8 cellular contexts compared by ENCODE assay signal in genomic region chr5:172453206-172453985, GRCh38. TPM values are rescaled to one million over a fixed set of nuclear protein-coding genes. Genes with fewer than 3 reads are reported as not detected.
DNase-seq lines count a peak whose midpoint lies in the region; ATAC-seq, FAIRE-seq and TF ChIP-seq lines count a peak whose summit lies in the region.

No MANE protein-coding gene starts in this region.

- peak; percentile 62 to 76 for TF ChIP-seq CTCF in endothelial cell of umbilical vein (IDR thresholded peaks at IDR 0.05; ENCODE audit: extremely low read depth in 1 of 2, insufficient read depth in 1 of 2, low read depth in 1 of 2, low read length in 2 of 2)

- H3K27ac ChIP-seq in SJCRH30 (peak overlapping the region; percentile 16; the same call in 1 of the 2 replicates), endothelial cell of umbilical vein (ENCODE audit: insufficient read depth, low read depth, low read length) (peak overlapping the region; percentile 63), mucosa of rectum (ENCODE audit: low read depth in 2 of 2, low read length in 2 of 2) (peak overlapping the region; percentile 78 to 82)

- no peaks in the 10 kb centered on the region for H3K9me1 ChIP-seq in endothelial cell of umbilical vein (replicated peaks; ENCODE audit: control insufficient read depth, extremely low read depth, insufficient read depth, low read length)

- peaks cover 49% of the 10 kb centered on the region for H3K79me2 ChIP-seq in endothelial cell of umbilical vein (ENCODE audit: control insufficient read depth, insufficient read depth, low read length)

- no peaks in the 10 kb centered on the region for H3K9me3 Mint-ChIP-seq in T-helper 1 cell treated with Interleukin-12 subunit alpha and Interleukin-12 subunit beta and Interleukin-4 antibody, amounts not matched to agents 30 μg/mL and 1 μg/mL, for 36 hours

- H3K4me1 Mint-ChIP-seq in T-helper 1 cell treated with Interleukin-12 subunit alpha and Interleukin-12 subunit beta and Interleukin-4 antibody, amounts not matched to agents 30 μg/mL and 1 μg/mL, for 36 hours (ENCODE audit: low read depth): peaks cover 4% of the 10 kb centered on the region

- peak overlapping the region; percentile 49 for H3K4me3 Mint-ChIP-seq in T-helper 1 cell treated with Interleukin-12 subunit alpha and Interleukin-12 subunit beta and Interleukin-4 antibody, amounts not matched to agents 30 μg/mL and 1 μg/mL, for 36 hours

- peak overlapping the region; percentile 60 for H2AFZ ChIP-seq in endothelial cell of umbilical vein (ENCODE audit: low read depth, low read length)

- no peak for TF ChIP-seq POLR2A in endothelial cell of umbilical vein (IDR thresholded peaks at IDR 0.05; ENCODE audit: low read depth, low read length)

- H3K27me3 ChIP-seq in SJCRH30 (no peaks in the 10 kb centered on the region), endothelial cell of umbilical vein (ENCODE audit: control insufficient read depth in 2 of 2, insufficient read depth in 2 of 2, low read length in 2 of 2) (no peaks in the 10 kb centered on the region), mucosa of rectum (ENCODE audit: control insufficient read depth in 2 of 2, insufficient read depth in 2 of 2, low read length in 2 of 2) (peaks cover 0 to 3% of the 10 kb centered on the region in 2 donors)

- H3K36me3 Mint-ChIP-seq in T-helper 1 cell treated with Interleukin-12 subunit alpha and Interleukin-12 subunit beta and Interleukin-4 antibody, amounts not matched to agents 30 μg/mL and 1 μg/mL, for 36 hours (ENCODE audit: low read depth): no peaks in the 10 kb centered on the region

- CTCF ChIA-PET in endothelial cell of umbilical vein (lab: Charles Lee): interaction anchor here (0.8 to 3.7 kb wide), 12 partner anchors 8 to 247 kb away, joined by 3 to 31 read pairs (median 10); no protein-coding TSS in a partner anchor

- intact Hi-C loops in endothelial cell of umbilical vein (cut with micrococcal nuclease): loop anchor here (1.0 to 5.0 kb wide), 6 partner anchors 16 to 603 kb away; partner anchors contain the start of genes CREBRF, STK10 and UBTD2

- peaks cover 10% of the 10 kb centered on the region for H3K4me1 ChIP-seq in SJCRH30
- peaks cover 36% of the 10 kb centered on the region for H3K4me1 ChIP-seq in endothelial cell of umbilical vein (ENCODE audit: control insufficient read depth, extremely low read depth, insufficient read depth, low read length)
- peaks cover 12 to 13% of the 10 kb centered on the region in 2 donors for H3K4me1 ChIP-seq in mucosa of rectum (ENCODE audit: control insufficient read depth in 2 of 2, insufficient read depth in 2 of 2, low read length in 2 of 2)

- no peak overlapping the region for H3K27ac Mint-ChIP-seq in T-helper 1 cell treated with Interleukin-12 subunit alpha and Interleukin-12 subunit beta and Interleukin-4 antibody, amounts not matched to agents 30 μg/mL and 1 μg/mL, for 36 hours

- DNase-seq in T-helper 1 cell (no peak), SJCRH30 (peak; percentile 66 to 77), endothelial cell of umbilical vein (ENCODE audit: low read depth, low spot score) (peak; percentile 36)

- POLR2A ChIA-PET in endothelial cell of umbilical vein (lab: Charles Lee): interaction anchor here (1.4 kb wide), 1 partner anchor 98 kb away, joined by 3 read pairs; no protein-coding TSS in a partner anchor

- H3K4me2 ChIP-seq in endothelial cell of umbilical vein (ENCODE audit: insufficient read depth, low read length): peak overlapping the region; percentile 98

- H3K9ac ChIP-seq in endothelial cell of umbilical vein (replicated peaks; ENCODE audit: extremely low read depth, insufficient read depth, low read length) (peak overlapping the region; percentile 83), mucosa of rectum (ENCODE audit: low read depth in 1 of 2, low read length in 2 of 2) (peak overlapping the region; percentile 74 to 85)

- BruUV-seq in endothelial cell of umbilical vein (replicated peaks; lab: Mats Ljungman, UMichigan): TSS peak; percentile 73

- ATAC-seq in HG03571 (IDR thresholded peaks at IDR 0.05; ENCODE audit: unreplicated experiment) (no peak), HG02981 (IDR thresholded peaks at IDR 0.05; ENCODE audit: unreplicated experiment) (no peak), HG02885 (IDR thresholded peaks at IDR 0.05; ENCODE audit: poor library complexity, unreplicated experiment) (no peak)

- peaks cover 3% of the 10 kb centered on the region for H4K20me1 ChIP-seq in endothelial cell of umbilical vein (replicated peaks; ENCODE audit: control insufficient read depth, extremely low read depth, insufficient read depth, low read length)

- peak overlapping the region; percentile 91 for H3K4me3 ChIP-seq in SJCRH30
- peak overlapping the region; percentile 92 to 98 (median 95) for H3K4me3 ChIP-seq in endothelial cell of umbilical vein (replicated peaks in 1 of 3; ENCODE audit: insufficient read depth in 1 of 3, low read depth in 1 of 3, low read length in 3 of 3)
- H3K4me3 ChIP-seq in mucosa of rectum (ENCODE audit: low read length in 2 of 2): peak overlapping the region; percentile 79 to 81

- dilution Hi-C loops in endothelial cell of umbilical vein (cut with MboI; ENCODE audit: extremely low pct_ligation_motif_present, low sequenced_read_pairs): no loop called here

- peaks cover 60% of the 10 kb centered on the region for H3K27me3 Mint-ChIP-seq in T-helper 1 cell treated with Interleukin-12 subunit alpha and Interleukin-12 subunit beta and Interleukin-4 antibody, amounts not matched to agents 30 μg/mL and 1 μg/mL, for 36 hours (ENCODE audit: low read depth)

- FAIRE-seq in endothelial cell of umbilical vein (lab: Jason Lieb, UNC): peak; percentile 12

- H3K9me3 ChIP-seq in SJCRH30 (replicated peaks) (no peaks in the 10 kb centered on the region), endothelial cell of umbilical vein (replicated peaks; ENCODE audit: control insufficient read depth, insufficient read depth, low read length) (no peaks in the 10 kb centered on the region), mucosa of rectum (ENCODE audit: control insufficient read depth in 2 of 2, low read length in 2 of 2) (no peaks in the 10 kb centered on the region)

- H3K36me3 ChIP-seq in SJCRH30 (no peaks in the 10 kb centered on the region), endothelial cell of umbilical vein (ENCODE audit: control insufficient read depth in 2 of 2, extremely low read depth in 1 of 2, insufficient read depth in 2 of 2, low read length in 2 of 2) (peaks cover 0 to 2% of the 10 kb centered on the region in 2 experiments), mucosa of rectum (ENCODE audit: control insufficient read depth in 2 of 2, insufficient read depth in 2 of 2, low read length in 2 of 2) (no peaks in the 10 kb centered on the region)

TF ChIP-seq in endothelial cell of umbilical vein, 7 proteins besides CTCF, POLR2A, EP300 and RAD21:
- TF ChIP-seq GATA2 (IDR thresholded peaks at IDR 0.05; ENCODE audit: insufficient read depth, insufficient read length, low read depth, low read length): no peak
- no peak for TF ChIP-seq POLR2AphosphoS5 (IDR thresholded peaks at IDR 0.05; ENCODE audit: insufficient read depth, low read depth, low read length)
- no peak for TF ChIP-seq EZH2 (IDR thresholded peaks at IDR 0.05; ENCODE audit: borderline replicate concordance, low read depth, low read length, severe bottlenecking)
- TF ChIP-seq JUN (IDR thresholded peaks at IDR 0.05; ENCODE audit: borderline replicate concordance, insufficient read depth, insufficient read length, low read depth): no peak
- TF ChIP-seq MAX (IDR thresholded peaks at IDR 0.05; ENCODE audit: insufficient read depth, insufficient read length): no peak
- TF ChIP-seq MYC (IDR thresholded peaks at IDR 0.05; ENCODE audit: low read depth, low read length): no peak
- no peak for TF ChIP-seq FOS (IDR thresholded peaks at IDR 0.05; ENCODE audit: borderline replicate concordance, insufficient read depth, low read length)

RNA-seq across cellular contexts. Expression of gene SH3PXD2B, which starts 0.9 kb away (rescaled TPM):
- total RNA-seq in SJCRH30 (2014; rRNA removed; shearing (Covaris generic)): 16.4 and 16.9 TPM in 2 replicates
- total RNA-seq in endothelial cell of umbilical vein: 66.3 and 71.8 TPM in 2 replicates
- polyA plus RNA-seq in endothelial cell of umbilical vein: 23.5 and 24.7 TPM in 2 replicates
- polyA plus RNA-seq in endothelial cell of umbilical vein (2011; cell fraction: cytosol; rRNA removed): 24.4 and 25.9 TPM in 2 replicates
- polyA plus RNA-seq in endothelial cell of umbilical vein (2011; cell fraction: nucleus; rRNA removed): 33.5 and 36.3 TPM in 2 replicates
- 39.6 and 47.8 TPM in 2 replicates for polyA plus RNA-seq in endothelial cell of umbilical vein (2012)
- 49.9 and 53.1 TPM in 2 replicates for polyA minus RNA-seq in endothelial cell of umbilical vein
- polyA minus RNA-seq in endothelial cell of umbilical vein (2011; cell fraction: cytosol; rRNA and poly(A)+ RNA removed): 4.3 TPM
- 22.0 and 24.7 TPM in 2 replicates for polyA minus RNA-seq in endothelial cell of umbilical vein (2011; cell fraction: nucleus; rRNA and poly(A)+ RNA removed)

Comparison
In these comparisons a context has a peak if more than half of its experiments do, and no peak if none do; other contexts are left out.
1. DNase-seq: peak in SJCRH30 (2 of 2) and endothelial cell of umbilical vein (single experiment); none in T-helper 1 cell (0 of 5).
2. H3K27ac ChIP-seq: peak in every context shown above with its lines; median percentile 80 in mucosa of rectum; 63 in endothelial cell of umbilical vein; 16 in SJCRH30.
3. Peak in every context shown above with its lines, with median percentiles within 50 percentile points of each other: H3K4me3 ChIP-seq.